ENCODE assay signal across 8 cellular contexts in the genomic region with DNA sequence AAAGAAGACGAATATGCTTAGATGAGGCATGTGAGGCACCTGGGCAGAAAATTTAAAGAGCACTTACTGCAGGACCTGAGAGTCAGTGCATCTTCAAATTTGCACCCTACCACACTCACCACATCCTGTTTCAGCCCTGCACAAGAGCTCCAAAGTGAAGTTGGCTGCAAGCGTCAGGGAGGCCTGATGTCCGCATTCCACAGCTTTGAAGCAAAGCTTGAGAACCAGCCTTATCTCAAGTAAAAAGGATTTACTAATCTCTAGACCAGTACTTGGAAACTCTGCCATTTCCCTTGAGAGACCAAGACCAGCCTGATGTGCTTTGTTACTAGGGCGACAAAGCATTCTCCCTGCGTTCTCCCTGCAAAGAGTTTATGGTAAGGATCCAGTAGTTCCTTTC. TPM values are rescaled to one million over a fixed set of nuclear protein-coding genes. Genes with fewer than 3 reads are reported as not detected.
A peak's percentile ranks its signal among the peaks of the same experiment; 100 is the strongest.
DNase-seq lines count a peak whose midpoint lies in the region; ATAC-seq and TF ChIP-seq lines count a peak whose summit lies in the region.

No MANE protein-coding gene starts in this region.

- H3K4me3 ChIP-seq in esophagus (ENCODE audit: low read depth in 1 of 2, low read length in 2 of 2), result no peak overlapping the region

- H3K27ac ChIP-seq in esophagus (ENCODE audit: low read depth in 2 of 2, low read length in 1 of 2), result peak overlapping the region; percentile 7 to 32

- H3K27me3 ChIP-seq in esophagus (ENCODE audit: control insufficient read depth in 1 of 2, insufficient read depth in 2 of 2, low read length in 2 of 2), result no peaks in the 10 kb centered on the region

- no peak overlapping the region for H3K27ac Mint-ChIP-seq in endothelial cell (ENCODE audit: unreplicated experiment)
- no peak overlapping the region for H3K27ac Mint-ChIP-seq in progenitor cell of endocrine pancreas

- H3K9me3 Mint-ChIP-seq in endothelial cell (ENCODE audit: unreplicated experiment) (peaks cover 4% of the 10 kb centered on the region), progenitor cell of endocrine pancreas (ENCODE audit: low read depth) (peaks cover 6% of the 10 kb centered on the region)

- no peaks in the 10 kb centered on the region for H3K36me3 ChIP-seq in esophagus (ENCODE audit: control insufficient read depth in 2 of 2, insufficient read depth in 2 of 2, low read length in 1 of 2)

- peaks cover 5% of the 10 kb centered on the region for H3K36me3 Mint-ChIP-seq in endothelial cell (ENCODE audit: low read depth, unreplicated experiment)
- peaks cover 3% of the 10 kb centered on the region for H3K36me3 Mint-ChIP-seq in progenitor cell of endocrine pancreas (ENCODE audit: insufficient read depth)

- ATAC-seq in GM18499 (IDR thresholded peaks at IDR 0.05; ENCODE audit: insufficient read depth, unreplicated experiment) (peak; percentile 41), HG02759 (IDR thresholded peaks at IDR 0.05; ENCODE audit: unreplicated experiment) (peak; percentile 35), HG03378 (IDR thresholded peaks at IDR 0.05; ENCODE audit: unreplicated experiment) (no peak)

- peaks cover 6% of the 10 kb centered on the region for H3K27me3 Mint-ChIP-seq in endothelial cell (ENCODE audit: unreplicated experiment)
- H3K27me3 Mint-ChIP-seq in progenitor cell of endocrine pancreas, result no peaks in the 10 kb centered on the region

- WGBS in esophagus, 2 donors, result 61 to 66% methylated on average over 5 of the region's 5 CpGs

- H3K4me3 Mint-ChIP-seq in endothelial cell (ENCODE audit: unreplicated experiment) (no peak overlapping the region), progenitor cell of endocrine pancreas (ENCODE audit: low read depth) (no peak overlapping the region)

- H3K4me1 ChIP-seq in esophagus (ENCODE audit: control insufficient read depth in 2 of 2, insufficient read depth in 2 of 2, low read length in 1 of 2), result peaks cover 0 to 2% of the 10 kb centered on the region in 2 donors

- peaks cover 0 to 3% of the 10 kb centered on the region in 2 donors for H3K9me3 ChIP-seq in esophagus (ENCODE audit: control insufficient read depth in 2 of 2, insufficient read depth in 1 of 2, low read depth in 1 of 2, low read length in 1 of 2)

- TF ChIP-seq CTCF in endothelial cell (IDR thresholded peaks at IDR 0.05; ENCODE audit: unreplicated experiment) (no peak), progenitor cell of endocrine pancreas (IDR thresholded peaks at IDR 0.05; ENCODE audit: unreplicated experiment) (no peak)

- H3K4me1 Mint-ChIP-seq in endothelial cell (ENCODE audit: unreplicated experiment), result peaks cover 3% of the 10 kb centered on the region
- H3K4me1 Mint-ChIP-seq in progenitor cell of endocrine pancreas (ENCODE audit: low read depth), result peaks cover 8% of the 10 kb centered on the region

- DNase-seq in RPMI8226 (peak; percentile 67), endothelial cell (ENCODE audit: low spot score) (no peak), progenitor cell of endocrine pancreas (ENCODE audit: low spot score, unreplicated experiment) (no peak), SIG-M5 (lab: John Stamatoyannopoulos, UW) (no peak)

RNA-seq across cellular contexts. Expression of a gene that starts 3.4 kb away (rescaled TPM):
- 10 to 100 TPM; 18.5 to 19.3 TPM for polyA plus RNA-seq in esophagus
- 35.7 TPM for total RNA-seq in endothelial cell (ENCODE audit: unreplicated experiment)
- 38.2 and 38.6 TPM in 2 replicates for total RNA-seq in progenitor cell of endocrine pancreas

RNA-seq across cellular contexts. Expression of a gene that starts 16.6 kb away (rescaled TPM):
- 1 to 10 TPM in 1 of 2 donors, under 1 TPM in 1; 0.75 to 1.5 TPM for polyA plus RNA-seq in esophagus
- total RNA-seq in endothelial cell (ENCODE audit: unreplicated experiment), result 8.5 TPM
- total RNA-seq in progenitor cell of endocrine pancreas, result 9.0 and 10.3 TPM in 2 replicates
